ENCODE assay signal across 9 cellular contexts in genomic region chr4:152537881-152538280, GRCh38. TPM values are rescaled to one million over a fixed set of nuclear protein-coding genes. Genes with fewer than 3 reads are reported as not detected.
DNase-seq lines count a peak whose midpoint lies in the region; ATAC-seq and TF ChIP-seq lines count a peak whose summit lies in the region.
"Had no signal": no experiment of that assay in that cellular context is flagged by ENCODE, and none has a peak within 500 bp of the region (broad histone marks: within the 10 kb centered on the region; RNA-seq: fewer than 3 reads in every experiment).

No MANE protein-coding gene starts in this region.

- H3K9me3 ChIP-seq in CD8-positive, alpha-beta T cell (ENCODE audit: low read length) = no peaks in the 10 kb centered on the region
- H3K9me3 ChIP-seq in naive thymus-derived CD4-positive, alpha-beta T cell (ENCODE audit: control insufficient read depth in 2 of 3, low read length in 3 of 3) = no peaks in the 10 kb centered on the region

- peaks cover 44% of the 10 kb centered on the region for H3K4me1 ChIP-seq in CD8-positive, alpha-beta T cell (ENCODE audit: insufficient read depth, low read length)
- peaks cover 29 to 43% of the 10 kb centered on the region in 2 donors for H3K4me1 ChIP-seq in naive thymus-derived CD4-positive, alpha-beta T cell (ENCODE audit: control insufficient read depth in 2 of 2, insufficient read depth in 2 of 2, low read length in 2 of 2)

- peaks cover 29% of the 10 kb centered on the region for H3K36me3 Mint-ChIP-seq in CD8-positive, alpha-beta T cell
- no peaks in the 10 kb centered on the region; the same call in 1 of the 2 replicates for H3K36me3 Mint-ChIP-seq in HFFc6 (ENCODE audit: low read depth)
- H3K36me3 Mint-ChIP-seq in activated naive CD8-positive, alpha-beta T cell = peaks cover 5% of the 10 kb centered on the region
- peaks cover 0 to 19% (median 6%) of the 10 kb centered on the region in 5 donors for H3K36me3 Mint-ChIP-seq in naive thymus-derived CD4-positive, alpha-beta T cell

- DNase-seq in CD8-positive, alpha-beta T cell = no peak
- no peak for DNase-seq in HFFc6
- DNase-seq in naive thymus-derived CD4-positive, alpha-beta T cell = no peak
- no peak for DNase-seq in activated effector memory CD4-positive, alpha-beta T cell treated with Interleukin-2 at 50 U/mL for 16 hours
- DNase-seq in NCI-H1417 (lab: John Stamatoyannopoulos, UW) = no peak
- no peak for DNase-seq in SKM-1 (lab: John Stamatoyannopoulos, UW; ENCODE audit: unreplicated experiment)
- no peak for DNase-seq in NCI-H2171 (lab: John Stamatoyannopoulos, UW)
- DNase-seq: retina had no signal

- no peak for ATAC-seq in CD8-positive, alpha-beta T cell
- no peak for ATAC-seq in naive thymus-derived CD4-positive, alpha-beta T cell

- no peak for TF ChIP-seq CTCF in CD8-positive, alpha-beta T cell (IDR thresholded peaks at IDR 0.05)
- TF ChIP-seq CTCF in HFFc6 (IDR thresholded peaks at IDR 0.05) = no peak

- H3K27me3 ChIP-seq in CD8-positive, alpha-beta T cell (ENCODE audit: insufficient read depth, low read length) = no peaks in the 10 kb centered on the region
- no peaks in the 10 kb centered on the region for H3K27me3 ChIP-seq in naive thymus-derived CD4-positive, alpha-beta T cell (ENCODE audit: control insufficient read depth in 2 of 2, insufficient read depth in 2 of 2, low read length in 2 of 2)

- peaks cover 3% of the 10 kb centered on the region for H3K36me3 ChIP-seq in CD8-positive, alpha-beta T cell (ENCODE audit: insufficient read depth, low read length)
- H3K36me3 ChIP-seq in naive thymus-derived CD4-positive, alpha-beta T cell (ENCODE audit: control insufficient read depth in 2 of 3, insufficient read depth in 3 of 3, low read length in 3 of 3) = peaks cover 0 to 20% (median 0%) of the 10 kb centered on the region in 3 experiments

- CTCF ChIA-PET in CD8-positive, alpha-beta T cell (lab: Charles Lee) = interaction anchor here (0.6 to 4.5 kb wide), 5 partner anchors 34 to 907 kb away, joined by 3 to 26 read pairs (median 5); no protein-coding TSS in a partner anchor
- CTCF ChIA-PET in naive thymus-derived CD4-positive, alpha-beta T cell (lab: Charles Lee) = interaction anchor here (1.0 to 3.0 kb wide), 2 partner anchors 36 to 101 kb away, joined by 3 to 20 read pairs; no protein-coding TSS in a partner anchor

- H3K4me3 ChIP-seq in CD8-positive, alpha-beta T cell (ENCODE audit: low read depth, low read length) = no peak overlapping the region
- peak overlapping the region; percentile 87 for H3K4me3 ChIP-seq in naive thymus-derived CD4-positive, alpha-beta T cell (ENCODE audit: low read length)

- H3K27ac ChIP-seq in CD8-positive, alpha-beta T cell (ENCODE audit: low read depth, low read length) = peak overlapping the region; percentile 98
- H3K27ac ChIP-seq in naive thymus-derived CD4-positive, alpha-beta T cell (ENCODE audit: low read depth, low read length) = peak overlapping the region; percentile 90

- POLR2A ChIA-PET in CD8-positive, alpha-beta T cell (lab: Charles Lee) = interaction anchor here (1.2 to 4.5 kb wide), 4 partner anchors 15 to 37 kb away, joined by 3 to 48 read pairs (median 14); no protein-coding TSS in a partner anchor
- POLR2A ChIA-PET in naive thymus-derived CD4-positive, alpha-beta T cell (lab: Charles Lee) = interaction anchor here (0.9 to 6.6 kb wide), 5 partner anchors 15 to 141 kb away, joined by 3 to 76 read pairs (median 20); partner anchors contain the start of gene TMEM154

- intact Hi-C loops in CD8-positive, alpha-beta T cell (cut with DNase I, micrococcal nuclease) = loop anchor here (2.0 to 10.0 kb wide), 9 partner anchors 17 to 1521 kb away; partner anchors contain the start of genes ARFIP1 (in 1 of the 2), GATB (in 1 of the 2), LRBA (in 1 of the 2) and RPS3A (in 1 of the 2)
- intact Hi-C loops in naive thymus-derived CD4-positive, alpha-beta T cell (cut with micrococcal nuclease) = loop anchor here (2.0 to 10.0 kb wide), 9 partner anchors 19 to 894 kb away; no protein-coding TSS in a partner anchor

- H3K27me3 Mint-ChIP-seq in CD8-positive, alpha-beta T cell (ENCODE audit: low read depth) = no peaks in the 10 kb centered on the region
- H3K27me3 Mint-ChIP-seq in HFFc6 (ENCODE audit: insufficient read depth) = no peaks in the 10 kb centered on the region; the same call in 1 of the 2 replicates
- no peaks in the 10 kb centered on the region for H3K27me3 Mint-ChIP-seq in activated naive CD8-positive, alpha-beta T cell
- no peaks in the 10 kb centered on the region for H3K27me3 Mint-ChIP-seq in naive thymus-derived CD4-positive, alpha-beta T cell

- H3K4me3 Mint-ChIP-seq in CD8-positive, alpha-beta T cell = peak overlapping the region; percentile 87
- H3K4me3 Mint-ChIP-seq in HFFc6 = peak overlapping the region; percentile 91
- H3K4me3 Mint-ChIP-seq in activated naive CD8-positive, alpha-beta T cell = peak overlapping the region; percentile 97
- peak overlapping the region; percentile 89 to 99 (median 94) for H3K4me3 Mint-ChIP-seq in naive thymus-derived CD4-positive, alpha-beta T cell

- H3K27ac Mint-ChIP-seq in CD8-positive, alpha-beta T cell = peak overlapping the region; percentile 97
- H3K27ac Mint-ChIP-seq in HFFc6 = 0 out of 2 replicates have a peak overlapping the region, but pooled peaks have one; percentile 29
- H3K27ac Mint-ChIP-seq in activated naive CD8-positive, alpha-beta T cell = peak overlapping the region; percentile 99
- peak overlapping the region; percentile 93 to 99 (median 97) for H3K27ac Mint-ChIP-seq in naive thymus-derived CD4-positive, alpha-beta T cell

- peaks cover 51% of the 10 kb centered on the region for H3K4me1 Mint-ChIP-seq in CD8-positive, alpha-beta T cell (ENCODE audit: low read depth)
- peaks cover 36% of the 10 kb centered on the region for H3K4me1 Mint-ChIP-seq in HFFc6 (ENCODE audit: low read depth)
- H3K4me1 Mint-ChIP-seq in activated naive CD8-positive, alpha-beta T cell (ENCODE audit: low read depth) = peaks cover 48% of the 10 kb centered on the region
- peaks cover 35 to 69% (median 49%) of the 10 kb centered on the region in 7 donors for H3K4me1 Mint-ChIP-seq in naive thymus-derived CD4-positive, alpha-beta T cell

- H3K9me3 Mint-ChIP-seq in CD8-positive, alpha-beta T cell = no peaks in the 10 kb centered on the region
- no peaks in the 10 kb centered on the region for H3K9me3 Mint-ChIP-seq in HFFc6
- no peaks in the 10 kb centered on the region for H3K9me3 Mint-ChIP-seq in activated naive CD8-positive, alpha-beta T cell (ENCODE audit: low read depth)
- peaks cover 0 to 3% (median 0%) of the 10 kb centered on the region in 11 donors for H3K9me3 Mint-ChIP-seq in naive thymus-derived CD4-positive, alpha-beta T cell

RNA-seq across cellular contexts. Expression of gene FBXW7, which starts 2.0 kb away (rescaled TPM):
- 100 to 1,000 TPM; 129 to 135 TPM for total RNA-seq in CD8-positive, alpha-beta T cell
- total RNA-seq in HFFc6 (2021; fragmentation: NEBNext Ultra II Directional; extraction: Animal tissue kit (Norgen Biotek cat#: 25700)) = 10 to 100 TPM; 17.4 to 26.1 (median 19.5) TPM
- 100 to 1,000 TPM in 4 of 5 experiments, 10 to 100 TPM in 1; 57.5 to 139 (median 116) TPM for total RNA-seq in naive thymus-derived CD4-positive, alpha-beta T cell
- 10 to 100 TPM; 40.4 to 50.5 TPM for polyA plus RNA-seq in naive thymus-derived CD4-positive, alpha-beta T cell

Comparison
In these comparisons a context has a peak if more than half of its experiments do, and no peak if none do; other contexts are left out.
1. H3K27ac Mint-ChIP-seq: peak in every context shown above with its lines; median percentile 99 in activated naive CD8-positive, alpha-beta T cell; 97 in CD8-positive, alpha-beta T cell; 97 in naive thymus-derived CD4-positive, alpha-beta T cell; 29 in HFFc6.